ENCODE assay signal across 8 cellular contexts in the genomic region with DNA sequence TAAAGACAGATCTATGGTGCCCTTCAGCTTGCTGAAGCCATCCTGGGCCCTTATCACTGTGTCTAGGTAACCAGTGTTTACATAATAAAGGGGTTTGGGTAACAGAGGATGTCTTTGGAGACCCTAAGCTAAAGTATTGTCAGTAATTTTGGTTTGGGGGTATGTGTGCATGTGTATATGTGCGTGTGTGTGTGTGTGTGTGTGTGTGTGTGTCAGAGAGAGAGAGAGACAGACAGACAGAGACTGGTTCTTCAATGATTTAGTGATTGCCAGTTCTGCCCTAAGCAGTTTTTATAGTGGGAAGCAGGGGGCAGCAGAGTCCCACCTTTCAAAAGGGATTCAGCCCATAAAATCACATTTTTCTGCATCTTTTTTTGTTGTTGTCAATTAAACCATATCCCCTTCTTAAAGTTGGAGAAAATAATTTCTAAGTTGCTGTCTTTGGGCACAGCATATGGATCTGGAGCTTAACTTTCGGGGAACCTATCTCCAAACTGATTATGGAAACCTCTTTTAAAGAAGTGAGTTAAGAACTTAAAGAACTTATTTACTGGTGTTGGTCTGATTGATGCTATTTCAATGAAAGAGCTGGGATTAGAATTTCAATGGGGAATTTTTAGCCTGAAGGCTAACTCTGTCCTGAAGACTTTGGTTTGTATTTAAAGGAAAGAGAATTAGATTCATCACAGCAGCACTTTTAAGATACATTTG. TPM values are rescaled to one million over a fixed set of nuclear protein-coding genes. Genes with fewer than 3 reads are reported as not detected.
DNase-seq lines count a peak whose midpoint lies in the region; ATAC-seq and TF ChIP-seq lines count a peak whose summit lies in the region.
"Had no signal": no experiment of that assay in that cellular context is flagged by ENCODE, and none has a peak within 500 bp of the region (broad histone marks: within the 10 kb centered on the region; RNA-seq: fewer than 3 reads in every experiment).

No MANE protein-coding gene starts in this region.

- peak; percentile 39 for DNase-seq in SK-N-SH
- DNase-seq in fibroblast of the aortic adventitia (ENCODE audit: low read depth): peak; percentile 16
- DNase-seq in stimulated activated CD8-positive, alpha-beta memory T cell treated with anti-CD3 and anti-CD28 coated beads, Interleukin-4, amount 100 ng/mL, for 48 hours: peak; percentile 35
- DNase-seq: activated B cell treated with CpG ODN at 0.5 μM for 24 hours had no signal

- H3K27me3 ChIP-seq in DOHH2 (ENCODE audit: control insufficient read depth, low read length) (peaks cover 2% of the 10 kb centered on the region; the same call in 1 of the 2 replicates), SK-N-SH (ENCODE audit: insufficient read depth) (peaks cover 3% of the 10 kb centered on the region; the same call in 1 of the 2 replicates)

- no peak overlapping the region for H3K4me3 ChIP-seq in DOHH2 (ENCODE audit: low read length)
- no peak overlapping the region; a peak in 1 of 4 replicates for H3K4me3 ChIP-seq in SK-N-SH (ENCODE audit: low read depth in 2 of 2, low read length in 1 of 2)
- no peak overlapping the region for H3K4me3 ChIP-seq in fibroblast of the aortic adventitia (ENCODE audit: low read depth, low read length)

- no peak overlapping the region for H3K9ac ChIP-seq in SK-N-SH

- ATAC-seq in HG03354 (IDR thresholded peaks at IDR 0.05; ENCODE audit: poor library complexity, severe bottlenecking, unreplicated experiment): peak; percentile 59
- ATAC-seq in GM18867 (IDR thresholded peaks at IDR 0.05; ENCODE audit: unreplicated experiment): no peak
- no peak for ATAC-seq in GM18498 (IDR thresholded peaks at IDR 0.05; ENCODE audit: unreplicated experiment)

- no peaks in the 10 kb centered on the region for H3K36me3 ChIP-seq in DOHH2 (ENCODE audit: control insufficient read depth, low read length)
- no peaks in the 10 kb centered on the region for H3K36me3 ChIP-seq in SK-N-SH (replicated peaks in 1 of 2; ENCODE audit: control insufficient read depth in 1 of 2, insufficient read depth in 2 of 2, low read length in 1 of 2)

- TF ChIP-seq CTCF in DOHH2 (IDR thresholded peaks at IDR 0.05; ENCODE audit: low read depth, low read length, poor library complexity, severe bottlenecking) (peak; percentile 68), SK-N-SH (IDR thresholded peaks at IDR 0.05) (peak; percentile 74), fibroblast of the aortic adventitia (IDR thresholded peaks at IDR 0.05; ENCODE audit: insufficient read depth, low read length) (peak; percentile 77)

- TF ChIP-seq RAD21 in SK-N-SH (IDR thresholded peaks at IDR 0.05; ENCODE audit: low read length): peak; percentile 82

- no peaks in the 10 kb centered on the region for H4K20me1 ChIP-seq in DOHH2 (ENCODE audit: control insufficient read depth, insufficient read depth, low read depth, low read length)
- no peaks in the 10 kb centered on the region for H4K20me1 ChIP-seq in SK-N-SH (ENCODE audit: insufficient read depth)

- POLR2A ChIA-PET in SK-N-SH (lab: Yijun Ruan, JAX): no interaction called here

- CTCF ChIA-PET in SK-N-SH (lab: Yijun Ruan, JAX): interaction anchor here (0.6 to 3.3 kb wide), 25 partner anchors 9 to 1583 kb away, joined by 3 to 43 read pairs (median 3); no protein-coding TSS in a partner anchor

- H3K9me2 ChIP-seq in DOHH2 (replicated peaks; ENCODE audit: control insufficient read depth, low read length): no peaks in the 10 kb centered on the region
- H3K9me2 ChIP-seq in SK-N-SH: no peaks in the 10 kb centered on the region

- no peak overlapping the region for H2AFZ ChIP-seq in SK-N-SH (ENCODE audit: low read depth)

- H3K4me2 ChIP-seq in DOHH2 (ENCODE audit: low read length): no peak overlapping the region
- H3K4me2 ChIP-seq in SK-N-SH: no peak overlapping the region

- no peaks in the 10 kb centered on the region for H3K4me1 ChIP-seq in DOHH2 (ENCODE audit: control insufficient read depth, low read length)
- H3K4me1 ChIP-seq in SK-N-SH (ENCODE audit: control insufficient read depth in 1 of 2, insufficient read depth in 2 of 2, low read depth in 1 of 2, low read length in 1 of 2): peaks cover 0 to 4% of the 10 kb centered on the region in 2 experiments; a peak in 1 of 4 replicates

- H3K9me3 ChIP-seq in DOHH2 (ENCODE audit: control insufficient read depth, insufficient read depth, low read length) (no peaks in the 10 kb centered on the region), SK-N-SH (no peaks in the 10 kb centered on the region)

- H3F3A ChIP-seq in DOHH2 (ENCODE audit: control insufficient read depth, insufficient read depth) (no peaks in the 10 kb centered on the region), SK-N-SH (replicated peaks; ENCODE audit: insufficient read depth) (no peaks in the 10 kb centered on the region)

- H3K27ac ChIP-seq in DOHH2 (ENCODE audit: low read depth, low read length): no peak overlapping the region
- no peak overlapping the region for H3K27ac ChIP-seq in SK-N-SH (ENCODE audit: low read depth in 2 of 2, low read length in 1 of 2)

- H3K79me2 ChIP-seq in DOHH2 (ENCODE audit: control insufficient read depth, low read length) (no peaks in the 10 kb centered on the region), SK-N-SH (ENCODE audit: insufficient read depth) (no peaks in the 10 kb centered on the region)

- TF ChIP-seq EP300 in SK-N-SH (IDR thresholded peaks at IDR 0.05; ENCODE audit: borderline replicate concordance in 1 of 2, low read depth in 1 of 2, low read length in 1 of 2): no peak

- 0% methylated on average over 2 of the region's 2 CpGs for WGBS in SK-N-SH (ENCODE audit: low lambda C conversion rate)

TF ChIP-seq in SK-N-SH, 30 proteins besides CTCF, POLR2A, EP300 and RAD21:
- peak; percentile 45; the same call in 1 of the 2 replicates for TF ChIP-seq SMC3 (IDR thresholded peaks at IDR 0.05; ENCODE audit: low read depth, low read length)
- no peak for TF ChIP-seq USF1 (IDR thresholded peaks at IDR 0.05; ENCODE audit: borderline replicate concordance, low read depth)

RNA-seq across cellular contexts. Expression of gene ZNF326, which starts 51.1 kb away (rescaled TPM):
- polyA plus RNA-seq in SK-N-SH (2012; rRNA removed): 16.4 and 18.0 TPM in 2 replicates
- 17.5 and 19.3 TPM in 2 replicates for polyA plus RNA-seq in SK-N-SH (2012; cell fraction: cytosol; rRNA removed)
- 16.1 and 24.0 TPM in 2 replicates for polyA plus RNA-seq in SK-N-SH (2012; cell fraction: nucleus; rRNA removed)
- total RNA-seq in fibroblast of the aortic adventitia (ENCODE audit: low replicate concordance): 11.2 and 15.2 TPM in 2 replicates
